9 cellular contexts compared by ENCODE assay signal in the genomic region with DNA sequence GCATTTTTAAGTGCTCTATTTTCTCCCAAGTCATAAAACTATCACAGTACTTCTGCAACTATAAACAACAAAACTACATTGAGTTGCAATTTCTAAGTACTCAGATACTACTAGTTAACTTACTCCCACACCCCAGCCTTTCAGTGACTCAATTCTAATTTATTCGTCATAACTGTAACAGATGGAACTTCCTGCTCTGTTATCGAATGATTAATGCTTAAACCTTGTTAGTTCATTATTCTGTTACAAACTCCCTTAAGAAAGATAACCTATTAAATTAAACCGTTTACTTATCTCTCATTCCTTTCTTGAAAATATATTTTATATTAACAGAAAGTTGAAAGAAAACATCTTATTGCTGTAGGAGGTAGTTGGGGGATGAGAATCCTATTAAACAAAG. TPM values are rescaled to one million over a fixed set of nuclear protein-coding genes. Genes with fewer than 3 reads are reported as not detected.
DNase-seq lines count a peak whose midpoint lies in the region; ATAC-seq and TF ChIP-seq lines count a peak whose summit lies in the region.
"Had no signal": no experiment of that assay in that cellular context is flagged by ENCODE, and none has a peak within 500 bp of the region (broad histone marks: within the 10 kb centered on the region; RNA-seq: fewer than 3 reads in every experiment).

No MANE protein-coding gene starts in this region.

- no peaks in the 10 kb centered on the region for H3K9me3 ChIP-seq in GM23248 (ENCODE audit: low read depth)
- H3K9me3 ChIP-seq in Loucy (ENCODE audit: insufficient read depth, low read depth, low read length): no peaks in the 10 kb centered on the region
- no peaks in the 10 kb centered on the region for H3K9me3 ChIP-seq in uterus

- CTCF ChIA-PET in HEK293T (lab: Yijun Ruan, JAX): no interaction called here

- H3K9me2 ChIP-seq in GM23248 (ENCODE audit: insufficient read depth) (no peaks in the 10 kb centered on the region), Loucy (replicated peaks; ENCODE audit: low read depth, low read length) (no peaks in the 10 kb centered on the region)

- intact Hi-C loops in uterus (cut with DNase I; ENCODE audit: low total_unique reads): no loop called here

- H3K79me2 ChIP-seq in GM23248 (ENCODE audit: insufficient read depth) (no peaks in the 10 kb centered on the region), Loucy (ENCODE audit: insufficient read depth, low read length) (no peaks in the 10 kb centered on the region)

- 0 out of 2 replicates have a peak overlapping the region, but pooled peaks have one; percentile 5 for H3K4me3 ChIP-seq in GM23248
- H3K4me3 ChIP-seq in Loucy (ENCODE audit: low read length, poor library complexity, severe bottlenecking): no peak overlapping the region
- H3K4me3 ChIP-seq in kidney epithelial cell (ENCODE audit: low read depth, low read length): no peak overlapping the region
- no peak overlapping the region for H3K4me3 ChIP-seq in uterus

- H3K27me3 ChIP-seq in GM23248 (replicated peaks; ENCODE audit: insufficient read depth) (no peaks in the 10 kb centered on the region), Loucy (ENCODE audit: insufficient read depth, low read length, poor library complexity, severe bottlenecking) (no peaks in the 10 kb centered on the region), kidney epithelial cell (ENCODE audit: control insufficient read depth, insufficient read depth, low read length) (no peaks in the 10 kb centered on the region), uterus (no peaks in the 10 kb centered on the region)

- peak; percentile 87 for DNase-seq in GM23248
- peak; percentile 69 for DNase-seq in kidney epithelial cell (ENCODE audit: low read depth)
- no peak for DNase-seq in HEK293T (ENCODE audit: extremely low spot score)
- DNase-seq in NCI-H446 (lab: John Stamatoyannopoulos, UW): no peak
- no peak for DNase-seq in C1 segment of cervical spinal cord (lab: John Stamatoyannopoulos, UW)
- DNase-seq in uterus: no peak

- H2AFZ ChIP-seq in GM23248 (0 out of 2 replicates have a peak overlapping the region, but pooled peaks have one; percentile 8), Loucy (ENCODE audit: low read length) (peak overlapping the region; percentile 35; the same call in 1 of the 2 replicates)

- no peak for TF ChIP-seq POLR2A in uterus (IDR thresholded peaks at IDR 0.05)

- H3K27ac ChIP-seq in GM23248 (peak overlapping the region; percentile 53), uterus (peak overlapping the region in 1 of 2 donors; percentile 15)

- in situ Hi-C loops in GM23248 (cut with MboI): no loop called here

- H3K9ac ChIP-seq in GM23248: peak overlapping the region; percentile 12; the same call in 1 of the 2 replicates
- no peak overlapping the region for H3K9ac ChIP-seq in Loucy (ENCODE audit: low read depth, low read length, poor library complexity, severe bottlenecking)

- H3K36me3 ChIP-seq in GM23248 (ENCODE audit: low read depth) (no peaks in the 10 kb centered on the region), Loucy (ENCODE audit: insufficient read depth, low read length) (no peaks in the 10 kb centered on the region), kidney epithelial cell (ENCODE audit: control insufficient read depth, insufficient read depth, low read length) (no peaks in the 10 kb centered on the region), uterus (no peaks in the 10 kb centered on the region)

- TF ChIP-seq CTCF in Loucy (conservative IDR thresholded peaks at IDR 0.05; ENCODE audit: low read length) (no peak), kidney epithelial cell (IDR thresholded peaks at IDR 0.05; ENCODE audit: insufficient read depth, low read length, poor library complexity, severe bottlenecking) (no peak), uterus (IDR thresholded peaks at IDR 0.05) (no peak)

- H4K20me1 ChIP-seq in GM23248 (ENCODE audit: insufficient read depth) (no peaks in the 10 kb centered on the region), Loucy (ENCODE audit: insufficient read depth, low read length, poor library complexity, severe bottlenecking) (no peaks in the 10 kb centered on the region)

- WGBS in GM23248 (ENCODE audit: low coverage in 1 of 2, low lambda C conversion rate in 2 of 2, missing lambda C conversion rate in 2 of 2), 2 experiments: 8 to 10% methylated on average over 3 of the region's 3 CpGs

- POLR2A ChIA-PET in HEK293T (lab: Yijun Ruan, JAX): no interaction called here

- H3F3A ChIP-seq in GM23248 (ENCODE audit: insufficient read depth) (peaks cover 15% of the 10 kb centered on the region), Loucy (ENCODE audit: low read depth) (no peaks in the 10 kb centered on the region)

- peak overlapping the region; percentile 67 for H3K4me2 ChIP-seq in GM23248 (ENCODE audit: unreplicated experiment)
- H3K4me2 ChIP-seq in Loucy (ENCODE audit: low read depth, low read length, poor library complexity, severe bottlenecking): no peak overlapping the region

- peak; percentile 75 for ATAC-seq in GM18498 (IDR thresholded peaks at IDR 0.05; ENCODE audit: unreplicated experiment)

- H3K4me1 ChIP-seq in GM23248 (ENCODE audit: insufficient read depth): peaks cover 13% of the 10 kb centered on the region
- H3K4me1 ChIP-seq in Loucy (ENCODE audit: insufficient read depth, low read length, poor library complexity, severe bottlenecking): no peaks in the 10 kb centered on the region
- no peaks in the 10 kb centered on the region for H3K4me1 ChIP-seq in uterus

TF ChIP-seq in HEK293T, 16 proteins besides CTCF, POLR2A, EP300 and RAD21:
- TF ChIP-seq FOXA1 (IDR thresholded peaks at IDR 0.05): no peak
- TF ChIP-seq SP1 (IDR thresholded peaks at IDR 0.05): no peak
- no peak for TF ChIP-seq HDGF (IDR thresholded peaks at IDR 0.05; ENCODE audit: borderline replicate concordance)
- no peak for TF ChIP-seq FOXM1 (IDR thresholded peaks at IDR 0.05; ENCODE audit: borderline replicate concordance)
- no peak for TF ChIP-seq ELF4 (IDR thresholded peaks at IDR 0.05)
- TF ChIP-seq, protein P1, sequence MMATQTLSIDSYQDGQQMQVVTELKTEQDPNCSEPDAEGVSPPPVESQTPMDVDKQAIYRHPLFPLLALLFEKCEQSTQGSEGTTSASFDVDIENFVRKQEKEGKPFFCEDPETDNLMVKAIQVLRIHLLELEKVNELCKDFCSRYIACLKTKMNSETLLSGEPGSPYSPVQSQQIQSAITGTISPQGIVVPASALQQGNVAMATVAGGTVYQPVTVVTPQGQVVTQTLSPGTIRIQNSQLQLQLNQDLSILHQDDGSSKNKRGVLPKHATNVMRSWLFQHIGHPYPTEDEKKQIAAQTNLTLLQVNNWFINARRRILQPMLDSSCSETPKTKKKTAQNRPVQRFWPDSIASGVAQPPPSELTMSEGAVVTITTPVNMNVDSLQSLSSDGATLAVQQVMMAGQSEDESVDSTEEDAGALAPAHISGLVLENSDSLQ (IDR thresholded peaks at IDR 0.05): no peak
- TF ChIP-seq NFRKB (IDR thresholded peaks at IDR 0.05): no peak
- no peak for TF ChIP-seq SUZ12 (IDR thresholded peaks at IDR 0.05)
- no peak for TF ChIP-seq ZNF384 (IDR thresholded peaks at IDR 0.05)
- no peak for TF ChIP-seq L3MBTL2 (conservative IDR thresholded peaks at IDR 0.05)
- no peak for TF ChIP-seq ARNT (IDR thresholded peaks at IDR 0.05)
- no peak for TF ChIP-seq TARDBP (IDR thresholded peaks at IDR 0.05)
- TF ChIP-seq LEF1 (IDR thresholded peaks at IDR 0.05; ENCODE audit: borderline replicate concordance): no peak
- TF ChIP-seq BHLHE40 (IDR thresholded peaks at IDR 0.05; ENCODE audit: borderline replicate concordance): no peak
- no peak for TF ChIP-seq CTBP1 (IDR thresholded peaks at IDR 0.05; ENCODE audit: borderline replicate concordance)
- TF ChIP-seq FOXK2 (IDR thresholded peaks at IDR 0.05): no peak

RNA-seq across cellular contexts. Expression of a gene that starts 17.0 kb away (rescaled TPM):
- 4.5 and 8.9 TPM in 2 replicates for total RNA-seq in GM23248 (2014; rRNA removed; shearing (Covaris generic))
- 10.2 and 10.7 TPM in 2 replicates for polyA plus RNA-seq in GM23248 (2016; fragmentation: Nextera tagmentation; extraction: Ambion mirVana)
- total RNA-seq in kidney epithelial cell (0.96 and 2.3 TPM in 2 replicates), uterus (1 to 10 TPM in 3 of 4 donors, under 1 TPM in 1; 0.88 to 3.2 (median 1.6) TPM)
- polyA plus RNA-seq: IgD-negative memory B cell had no signal

RNA-seq across cellular contexts. Expression of a gene that starts 35.3 kb away (rescaled TPM):
- 20.9 and 24.8 TPM in 2 replicates for total RNA-seq in GM23248 (2014; rRNA removed; shearing (Covaris generic))
- polyA plus RNA-seq in GM23248 (2016; fragmentation: Nextera tagmentation; extraction: Ambion mirVana): 26.5 and 28.7 TPM in 2 replicates
- total RNA-seq in kidney epithelial cell (26.6 and 32.6 TPM in 2 replicates), uterus (10 to 100 TPM; 19.0 to 99.6 (median 56.3) TPM)

Comparison
In these comparisons a context has a peak if more than half of its experiments do, and no peak if none do; other contexts are left out.
1. DNase-seq: peak in GM23248 (single experiment) and kidney epithelial cell (single experiment); none in HEK293T (single experiment), NCI-H446 (0 of 2), C1 segment of cervical spinal cord (0 of 14) and uterus (0 of 2).